8 cellular contexts compared by ENCODE assay signal in the genomic region with DNA sequence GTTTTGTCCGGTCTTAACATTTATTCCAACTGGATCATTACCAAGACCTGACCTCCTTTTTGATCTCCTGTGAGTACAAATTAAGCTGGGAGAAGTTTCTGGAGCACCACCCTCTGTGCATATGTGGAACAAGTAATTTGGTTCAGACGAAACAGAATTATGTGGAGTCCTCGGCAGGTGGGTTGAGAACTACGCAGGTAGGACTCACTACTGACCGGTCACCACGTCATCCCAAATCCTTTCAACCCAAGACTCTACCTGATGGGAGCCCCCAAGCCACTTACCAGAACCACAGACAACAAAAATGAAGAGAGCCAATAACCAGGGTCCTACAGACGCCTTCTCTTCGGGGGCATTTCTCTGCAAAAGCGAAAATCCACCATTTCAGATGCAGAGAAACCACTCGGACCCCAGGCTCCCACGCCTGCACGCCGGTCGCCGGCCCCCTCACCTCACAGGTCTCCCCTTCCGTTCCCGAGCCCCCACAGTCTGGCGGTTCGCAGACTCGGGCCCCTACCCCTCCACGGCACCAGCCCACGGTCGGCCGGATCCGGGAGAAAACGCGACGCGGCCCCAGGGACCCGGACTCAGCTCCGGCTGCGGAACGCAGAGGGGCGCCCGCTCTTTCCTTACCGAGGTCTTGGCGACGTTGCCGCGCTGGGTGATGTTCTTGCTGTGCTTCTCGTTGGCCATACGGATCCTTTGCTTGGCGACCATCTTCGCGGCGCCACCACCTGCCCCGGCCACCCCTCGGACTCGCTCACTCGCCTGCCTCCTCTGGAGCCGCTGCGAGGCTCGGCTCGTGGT. TPM values are rescaled to one million over a fixed set of nuclear protein-coding genes. Genes with fewer than 3 reads are reported as not detected.
A peak's percentile ranks its signal among the peaks of the same experiment; 100 is the strongest.
DNase-seq lines count a peak whose midpoint lies in the region; ATAC-seq, FAIRE-seq and TF ChIP-seq lines count a peak whose summit lies in the region.

No MANE protein-coding gene starts in this region.

- peaks cover 73% of the 10 kb centered on the region for H3K36me3 Mint-ChIP-seq in stimulated activated naive CD8-positive, alpha-beta T cell treated with anti-CD3 and anti-CD28 coated beads, Interleukin-15, Interleukin-2, amounts not matched to agents 100 ng/mL and 50 ng/mL, for 24 hours (ENCODE audit: low read depth)

- H3K27ac Mint-ChIP-seq in stimulated activated naive CD8-positive, alpha-beta T cell treated with anti-CD3 and anti-CD28 coated beads, Interleukin-15, Interleukin-2, amounts not matched to agents 100 ng/mL and 50 ng/mL, for 24 hours, result peak overlapping the region; percentile 98

- peaks cover 25% of the 10 kb centered on the region for H3K4me1 ChIP-seq in endothelial cell of umbilical vein (ENCODE audit: control insufficient read depth, extremely low read depth, insufficient read depth, low read length)
- H3K4me1 ChIP-seq in mucosa of stomach (ENCODE audit: control insufficient read depth, insufficient read depth, low read length), result peaks cover 12% of the 10 kb centered on the region

- TF ChIP-seq CTCF in endothelial cell of umbilical vein (IDR thresholded peaks at IDR 0.05; ENCODE audit: extremely low read depth in 1 of 2, insufficient read depth in 1 of 2, low read depth in 1 of 2, low read length in 2 of 2), result no peak

- H3K4me1 Mint-ChIP-seq in stimulated activated naive CD8-positive, alpha-beta T cell treated with anti-CD3 and anti-CD28 coated beads, Interleukin-15, Interleukin-2, amounts not matched to agents 100 ng/mL and 50 ng/mL, for 24 hours (ENCODE audit: low read depth), result peaks cover 69% of the 10 kb centered on the region

- H3K9me3 ChIP-seq in KOPT-K1 (ENCODE audit: insufficient read depth, low read length, poor library complexity, severe bottlenecking) (no peaks in the 10 kb centered on the region), endothelial cell of umbilical vein (replicated peaks; ENCODE audit: control insufficient read depth, insufficient read depth, low read length) (no peaks in the 10 kb centered on the region), mucosa of stomach (ENCODE audit: control insufficient read depth, low read length) (no peaks in the 10 kb centered on the region)

- dilution Hi-C loops in endothelial cell of umbilical vein (cut with MboI; ENCODE audit: extremely low pct_ligation_motif_present, low sequenced_read_pairs), result no loop called here

- H3K79me2 ChIP-seq in endothelial cell of umbilical vein (ENCODE audit: control insufficient read depth, insufficient read depth, low read length), result peaks cover 72% of the 10 kb centered on the region

- FAIRE-seq in endothelial cell of umbilical vein (lab: Jason Lieb, UNC), result no peak

- H3K27me3 ChIP-seq in endothelial cell of umbilical vein (ENCODE audit: control insufficient read depth in 2 of 2, insufficient read depth in 2 of 2, low read length in 2 of 2), result no peaks in the 10 kb centered on the region
- H3K27me3 ChIP-seq in mucosa of stomach (ENCODE audit: control insufficient read depth, insufficient read depth, low read length), result no peaks in the 10 kb centered on the region

- H3K4me2 ChIP-seq in endothelial cell of umbilical vein (ENCODE audit: insufficient read depth, low read length), result peak overlapping the region; percentile 97

- peak; percentile 60 for DNase-seq in Ammon's horn (ENCODE audit: low spot score)
- DNase-seq in activated CD4-positive, alpha-beta T cell treated with anti-CD3 and anti-CD28 coated beads, Interleukin-2, amount 50 U/mL, for 1 hour, result peak; percentile 44
- peak; percentile 30 for DNase-seq in endothelial cell of umbilical vein (ENCODE audit: low read depth, low spot score)
- no peak for DNase-seq in NCI-H226

- peak overlapping the region; percentile 100 for H3K4me3 Mint-ChIP-seq in stimulated activated naive CD8-positive, alpha-beta T cell treated with anti-CD3 and anti-CD28 coated beads, Interleukin-15, Interleukin-2, amounts not matched to agents 100 ng/mL and 50 ng/mL, for 24 hours

- no peaks in the 10 kb centered on the region for H3K9me1 ChIP-seq in endothelial cell of umbilical vein (replicated peaks; ENCODE audit: control insufficient read depth, extremely low read depth, insufficient read depth, low read length)

- H3K27ac ChIP-seq in KOPT-K1 (ENCODE audit: low read depth, low read length, poor library complexity, severe bottlenecking), result peak overlapping the region; percentile 92
- H3K27ac ChIP-seq in endothelial cell of umbilical vein (ENCODE audit: insufficient read depth, low read depth, low read length), result peak overlapping the region; percentile 97

- no peak for TF ChIP-seq POLR2A in endothelial cell of umbilical vein (IDR thresholded peaks at IDR 0.05; ENCODE audit: low read depth, low read length)

- CTCF ChIA-PET in endothelial cell of umbilical vein (lab: Charles Lee), result interaction anchor here (0.8 to 2.6 kb wide), 8 partner anchors 8 to 579 kb away, joined by 3 to 10 read pairs (median 4); a partner anchor contains a TSS

- H3K27me3 Mint-ChIP-seq in stimulated activated naive CD8-positive, alpha-beta T cell treated with anti-CD3 and anti-CD28 coated beads, Interleukin-15, Interleukin-2, amounts not matched to agents 100 ng/mL and 50 ng/mL, for 24 hours, result no peaks in the 10 kb centered on the region

- peak overlapping the region; percentile 15 for H2AFZ ChIP-seq in endothelial cell of umbilical vein (ENCODE audit: low read depth, low read length)

- BruUV-seq in endothelial cell of umbilical vein (replicated peaks; lab: Mats Ljungman, UMichigan), result TSS peak; percentile 23

- H3K36me3 ChIP-seq in KOPT-K1 (ENCODE audit: insufficient read depth, low read length), result peaks cover 55% of the 10 kb centered on the region
- peaks cover 2 to 16% of the 10 kb centered on the region in 2 experiments for H3K36me3 ChIP-seq in endothelial cell of umbilical vein (ENCODE audit: control insufficient read depth in 2 of 2, extremely low read depth in 1 of 2, insufficient read depth in 2 of 2, low read length in 2 of 2)
- H3K36me3 ChIP-seq in mucosa of stomach (ENCODE audit: control insufficient read depth, insufficient read depth, low read length), result no peaks in the 10 kb centered on the region

- POLR2A ChIA-PET in endothelial cell of umbilical vein (lab: Charles Lee), result interaction anchor here (1.0 to 1.9 kb wide), 2 partner anchors 137 to 217 kb away, joined by 3 to 7 read pairs; a partner anchor contains a TSS

- H4K20me1 ChIP-seq in endothelial cell of umbilical vein (replicated peaks; ENCODE audit: control insufficient read depth, extremely low read depth, insufficient read depth, low read length), result no peaks in the 10 kb centered on the region

- H3K9me3 Mint-ChIP-seq in stimulated activated naive CD8-positive, alpha-beta T cell treated with anti-CD3 and anti-CD28 coated beads, Interleukin-15, Interleukin-2, amounts not matched to agents 100 ng/mL and 50 ng/mL, for 24 hours, result no peaks in the 10 kb centered on the region

- H3K4me3 ChIP-seq in endothelial cell of umbilical vein (replicated peaks in 1 of 3; ENCODE audit: insufficient read depth in 1 of 3, low read depth in 1 of 3, low read length in 3 of 3) (peak overlapping the region; percentile 80 to 98 (median 93)), mucosa of stomach (ENCODE audit: low read length) (peak overlapping the region; percentile 64)

- intact Hi-C loops in endothelial cell of umbilical vein (cut with micrococcal nuclease), result loop anchor here (1.0 to 10.0 kb wide), 8 partner anchors 11 to 578 kb away; a partner anchor contains a TSS

- peak overlapping the region; percentile 98 for H3K9ac ChIP-seq in endothelial cell of umbilical vein (replicated peaks; ENCODE audit: extremely low read depth, insufficient read depth, low read length)
- peak overlapping the region; percentile 94 for H3K9ac ChIP-seq in mucosa of stomach (ENCODE audit: low read length)

- peak; percentile 12 for ATAC-seq in GM19328 (IDR thresholded peaks at IDR 0.05; ENCODE audit: unreplicated experiment)

TF ChIP-seq in endothelial cell of umbilical vein, 7 proteins besides CTCF, POLR2A, EP300 and RAD21:
- TF ChIP-seq, protein P1, sequence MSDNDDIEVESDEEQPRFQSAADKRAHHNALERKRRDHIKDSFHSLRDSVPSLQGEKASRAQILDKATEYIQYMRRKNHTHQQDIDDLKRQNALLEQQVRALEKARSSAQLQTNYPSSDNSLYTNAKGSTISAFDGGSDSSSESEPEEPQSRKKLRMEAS (IDR thresholded peaks at IDR 0.05; ENCODE audit: insufficient read depth, insufficient read length), result no peak
TF ChIP-seq in endothelial cell of umbilical vein: peak in this region for 0.

RNA-seq across cellular contexts. Expression of a gene that starts 0.7 kb away (rescaled TPM):
- 81.7 and 82.0 TPM in 2 replicates for total RNA-seq in endothelial cell of umbilical vein
- polyA plus RNA-seq in endothelial cell of umbilical vein, result 103 and 135 TPM in 2 replicates
- 49.2 and 72.4 TPM in 2 replicates for polyA plus RNA-seq in endothelial cell of umbilical vein (2011; cell fraction: cytosol; rRNA removed)
- polyA plus RNA-seq in endothelial cell of umbilical vein (2011; cell fraction: nucleus; rRNA removed), result 52.3 and 63.3 TPM in 2 replicates
- 71.0 and 81.6 TPM in 2 replicates for polyA plus RNA-seq in endothelial cell of umbilical vein (2012)
- 43.5 and 53.5 TPM in 2 replicates for polyA minus RNA-seq in endothelial cell of umbilical vein
- 151 TPM for polyA minus RNA-seq in endothelial cell of umbilical vein (2011; cell fraction: cytosol; rRNA and poly(A)+ RNA removed)
- 68.3 and 77.8 TPM in 2 replicates for polyA minus RNA-seq in endothelial cell of umbilical vein (2011; cell fraction: nucleus; rRNA and poly(A)+ RNA removed)

RNA-seq across cellular contexts. Expression of a gene that starts 1.0 kb away (rescaled TPM):
- 97.6 and 104 TPM in 2 replicates for total RNA-seq in endothelial cell of umbilical vein
- 55.3 and 85.2 TPM in 2 replicates for polyA plus RNA-seq in endothelial cell of umbilical vein
- polyA plus RNA-seq in endothelial cell of umbilical vein (2011; cell fraction: cytosol; rRNA removed), result 141 and 145 TPM in 2 replicates
- polyA plus RNA-seq in endothelial cell of umbilical vein (2011; cell fraction: nucleus; rRNA removed), result 119 and 137 TPM in 2 replicates
- polyA plus RNA-seq in endothelial cell of umbilical vein (2012), result 59.6 and 74.1 TPM in 2 replicates
- polyA minus RNA-seq in endothelial cell of umbilical vein, result 70.2 and 78.8 TPM in 2 replicates
- 80.3 TPM for polyA minus RNA-seq in endothelial cell of umbilical vein (2011; cell fraction: cytosol; rRNA and poly(A)+ RNA removed)
- polyA minus RNA-seq in endothelial cell of umbilical vein (2011; cell fraction: nucleus; rRNA and poly(A)+ RNA removed), result 85.4 and 129 TPM in 2 replicates

RNA-seq across cellular contexts. Expression of a gene that starts 57.5 kb away (rescaled TPM):
- 89.2 and 103 TPM in 2 replicates for total RNA-seq in endothelial cell of umbilical vein
- 299 and 328 TPM in 2 replicates for polyA plus RNA-seq in endothelial cell of umbilical vein
- polyA plus RNA-seq in endothelial cell of umbilical vein (2011; cell fraction: cytosol; rRNA removed), result 345 and 375 TPM in 2 replicates
- polyA plus RNA-seq in endothelial cell of umbilical vein (2011; cell fraction: nucleus; rRNA removed), result 94.5 and 108 TPM in 2 replicates
- 87.4 and 158 TPM in 2 replicates for polyA plus RNA-seq in endothelial cell of umbilical vein (2012)
- polyA minus RNA-seq in endothelial cell of umbilical vein, result 433 and 503 TPM in 2 replicates
- polyA minus RNA-seq in endothelial cell of umbilical vein (2011; cell fraction: cytosol; rRNA and poly(A)+ RNA removed), result 98.9 TPM
- 73.8 and 125 TPM in 2 replicates for polyA minus RNA-seq in endothelial cell of umbilical vein (2011; cell fraction: nucleus; rRNA and poly(A)+ RNA removed)
